In genomic region chr7:98856021-98856422, GRCh38 we compare ENCODE assay signal across 12 cellular contexts. TPM values are rescaled to one million over a fixed set of nuclear protein-coding genes. Genes with fewer than 3 reads are reported as not detected.
"Had no signal": no experiment of that assay in that cellular context is flagged by ENCODE, and none has a peak within 500 bp of the region (broad histone marks: within the 10 kb centered on the region; RNA-seq: fewer than 3 reads in every experiment).

No MANE protein-coding gene starts in this region.

- H3K27me3 ChIP-seq: colonic mucosa, pancreas had no signal

- H3K27ac Mint-ChIP-seq: activated naive CD4-positive, alpha-beta T cell treated with anti-CD3 and anti-CD28 coated beads, Interleukin-2, amount 10 ng/mL, durations not matched to agents 7 days and 5 days; activated T-helper 2 cell treated with anti-CD3 and anti-CD28 coated beads, Interferon-gamma antibody, Interleukin-2, Interleukin-4, amounts not matched to agents 10 μg/mL and 5 μg/mL and 100 μg/mL, durations not matched to agents 14 hours and 24 hours and 36 hours; immature natural killer cell; memory B cell had no signal

- H3K36me3 Mint-ChIP-seq: activated naive CD4-positive, alpha-beta T cell treated with anti-CD3 and anti-CD28 coated beads, Interleukin-2, amount 10 ng/mL, durations not matched to agents 7 days and 5 days; immature natural killer cell had no signal

- H3K9me3 Mint-ChIP-seq: activated naive CD4-positive, alpha-beta T cell treated with anti-CD3 and anti-CD28 coated beads, Interleukin-2, amount 10 ng/mL, durations not matched to agents 7 days and 5 days; activated T-helper 2 cell treated with anti-CD3 and anti-CD28 coated beads, Interferon-gamma antibody, Interleukin-2, Interleukin-4, amounts not matched to agents 10 μg/mL and 5 μg/mL and 100 μg/mL, durations not matched to agents 14 hours and 24 hours and 36 hours; memory B cell; nephron had no signal

- H3K4me3 ChIP-seq: colonic mucosa, pancreas, stomach, thoracic aorta had no signal

- H3K36me3 ChIP-seq: colonic mucosa, pancreas, stomach, thoracic aorta had no signal

- DNase-seq: activated CD4-positive, CD25-positive, alpha-beta regulatory T cell; activated naive CD4-positive, alpha-beta T cell treated with anti-CD3 and anti-CD28 coated beads, Interleukin-2, amount 10 ng/mL, durations not matched to agents 7 days and 5 days; colonic mucosa; immature natural killer cell; pancreas; stimulated activated CD4-positive, alpha-beta T cell treated with anti-CD3 and anti-CD28 coated beads, Interleukin-4, amount 100 ng/mL, for 4 hours; stomach; T-helper 2 cell had no signal

- H3K4me3 Mint-ChIP-seq: activated naive CD4-positive, alpha-beta T cell treated with anti-CD3 and anti-CD28 coated beads, Interleukin-2, amount 10 ng/mL, durations not matched to agents 7 days and 5 days; immature natural killer cell; memory B cell; nephron had no signal

- H3K4me1 Mint-ChIP-seq: activated naive CD4-positive, alpha-beta T cell treated with anti-CD3 and anti-CD28 coated beads, Interleukin-2, amount 10 ng/mL, durations not matched to agents 7 days and 5 days; immature natural killer cell; memory B cell had no signal

RNA-seq across cellular contexts. Expression of gene TMEM130, which starts 13.8 kb away (rescaled TPM):
- total RNA-seq: activated T-helper 2 cell treated with anti-CD3 and anti-CD28 coated beads, Interferon-gamma antibody, Interleukin-2, Interleukin-4, amounts not matched to agents 10 μg/mL and 5 μg/mL and 100 μg/mL, durations not matched to agents 14 hours and 24 hours and 36 hours had no signal
